In genomic region chr6:139597781-139598368, GRCh38 we compare ENCODE assay signal across 9 cellular contexts.
A peak's percentile ranks its signal among the peaks of the same experiment; 100 is the strongest.
DNase-seq lines count a peak whose midpoint lies in the region; ATAC-seq, FAIRE-seq and TF ChIP-seq lines count a peak whose summit lies in the region.
"Had no signal": no experiment of that assay in that cellular context is flagged by ENCODE, and none has a peak within 500 bp of the region (broad histone marks: within the 10 kb centered on the region; RNA-seq: fewer than 3 reads in every experiment).

No MANE protein-coding gene starts in this region.

- no peaks in the 10 kb centered on the region for H3K79me1 ChIP-seq in IMR-90 (ENCODE audit: low read depth in 1 of 2, low read length in 2 of 2)

- dilution Hi-C loops in IMR-90 (cut with HindIII; ENCODE audit: low sequenced_read_pairs, unreplicated experiment): no loop called here

- 0 out of 2 replicates have a peak overlapping the region, but pooled peaks have one; percentile 21 for H2AK5ac ChIP-seq in IMR-90 (ENCODE audit: low read depth, low read length)

- ATAC-seq in IMR-90 (ENCODE audit: low read depth) (peak; percentile 91), right lobe of liver (peak; percentile 92 to 97 (median 94)), thoracic aorta (ENCODE audit: insufficient number of reproducible peaks, low FRiP score, low read depth) (peak; percentile 69), HG03175 (IDR thresholded peaks at IDR 0.05; ENCODE audit: unreplicated experiment) (no peak), GM18909 (IDR thresholded peaks at IDR 0.05; ENCODE audit: poor library complexity, unreplicated experiment) (no peak)

- peak overlapping the region; percentile 35 for H4K5ac ChIP-seq in IMR-90 (ENCODE audit: low read depth, low read length)

- peak overlapping the region; percentile 58 for H2BK20ac ChIP-seq in IMR-90 (ENCODE audit: low read depth, low read length)

- H2AK9ac ChIP-seq in IMR-90 (replicated peaks; ENCODE audit: low read depth, low read length, poor library complexity): no peak overlapping the region

- peak overlapping the region; percentile 53 for H3K56ac ChIP-seq in IMR-90 (ENCODE audit: extremely low read depth, insufficient read depth, low read length)

- H3K36me3 ChIP-seq in IMR-90 (ENCODE audit: control insufficient read depth, insufficient read depth, low read length): no peaks in the 10 kb centered on the region
- H3K36me3 ChIP-seq in bronchial epithelial cell (ENCODE audit: control insufficient read depth, insufficient read depth, low read length): no peaks in the 10 kb centered on the region
- no peaks in the 10 kb centered on the region for H3K36me3 ChIP-seq in right lobe of liver
- H3K36me3 ChIP-seq in thoracic aorta: no peaks in the 10 kb centered on the region

- H3K4me2 ChIP-seq in IMR-90 (ENCODE audit: low read depth, low read length): peak overlapping the region; percentile 37

- DNase-seq in IMR-90 (peak; percentile 98), bronchial epithelial cell (ENCODE audit: low read depth) (peak; percentile 72), right lobe of liver (peak; percentile 65 to 82 (median 75)), thoracic aorta (ENCODE audit: low spot score) (peak; percentile 43), GM12891 (ENCODE audit: insufficient read length, low spot score) (no peak)
- DNase-seq in activated CD4-positive, alpha-beta T cell treated with anti-CD3 and anti-CD28 coated beads, Interleukin-2, amount 10 ng/mL, durations not matched to agents 7 days and 5 days: no peak

- H3K23ac ChIP-seq in IMR-90 (ENCODE audit: low read depth, low read length): peak overlapping the region; percentile 5; the same call in 1 of the 2 replicates

- H3K9me3 ChIP-seq in IMR-90 (ENCODE audit: control insufficient read depth, insufficient read depth, low read length) (no peaks in the 10 kb centered on the region), right lobe of liver (no peaks in the 10 kb centered on the region), thoracic aorta (no peaks in the 10 kb centered on the region)

- H3K27ac ChIP-seq in IMR-90 (ENCODE audit: insufficient read depth, low read length) (peak overlapping the region; percentile 95), right lobe of liver (peak overlapping the region; percentile 14 to 76 (median 60)), thoracic aorta (peak overlapping the region; percentile 72 to 76)

- peaks cover 2% of the 10 kb centered on the region for H3K4me1 Mint-ChIP-seq in activated CD4-positive, alpha-beta T cell treated with anti-CD3 and anti-CD28 coated beads, Interleukin-2, amount 10 ng/mL, durations not matched to agents 7 days and 5 days

- H3K4me3 Mint-ChIP-seq in activated CD4-positive, alpha-beta T cell treated with anti-CD3 and anti-CD28 coated beads, Interleukin-2, amount 10 ng/mL, durations not matched to agents 7 days and 5 days: no peak overlapping the region
- H3K4me3 Mint-ChIP-seq: activated naive CD8-positive, alpha-beta T cell had no signal

- H3K27me3 Mint-ChIP-seq in activated CD4-positive, alpha-beta T cell treated with anti-CD3 and anti-CD28 coated beads, Interleukin-2, amount 10 ng/mL, durations not matched to agents 7 days and 5 days: no peaks in the 10 kb centered on the region

- in situ Hi-C loops in IMR-90 (cut with MboI; ENCODE audit: low sequenced_read_pairs): loop anchor here (5.0 to 10.0 kb wide), 2 partner anchors 226 to 457 kb away; partner anchors contain the start of gene CITED2

- H3K14ac ChIP-seq in IMR-90 (replicated peaks; ENCODE audit: low read depth, low read length): peak overlapping the region; percentile 11; the same call in 1 of the 2 replicates

- H4K8ac ChIP-seq in IMR-90 (ENCODE audit: low read depth in 2 of 2, low read length in 2 of 2): peak overlapping the region; percentile 50 to 62

- no CpG with 5 or more reads among the region's 6 CpGs for WGBS in IMR-90 (ENCODE audit: extremely low coverage in 2 of 2, insufficient read length in 1 of 2), 2 experiments
- 20% methylated on average over 5 of the region's 6 CpGs for WGBS in right lobe of liver (ENCODE audit: insufficient coverage, low coverage, low lambda C conversion rate, missing lambda C conversion rate)

- BruUV-seq in IMR-90 (replicated peaks; lab: Mats Ljungman, UMichigan): no TSS peak

- H2BK15ac ChIP-seq in IMR-90 (ENCODE audit: low read depth, low read length): peak overlapping the region; percentile 55; the same call in 2 of the 3 replicates

- peak overlapping the region; percentile 97 for H3K18ac ChIP-seq in IMR-90 (ENCODE audit: low read depth, low read length)

- intact Hi-C loops in IMR-90 (cut with micrococcal nuclease): loop anchor here (1.0 to 10.0 kb wide), 8 partner anchors 20 to 464 kb away; no protein-coding TSS in a partner anchor
- intact Hi-C loops in right lobe of liver (cut with DNase I): no loop called here

- TF ChIP-seq POLR2A in IMR-90 (IDR thresholded peaks at IDR 0.05; ENCODE audit: low read depth, low read length) (no peak; the same call in 1 of the 2 replicates), right lobe of liver (IDR thresholded peaks at IDR 0.05) (no peak), GM12891 (IDR thresholded peaks at IDR 0.05; ENCODE audit: low read depth, low read length) (no peak)

- peak overlapping the region; percentile 77 for H2BK120ac ChIP-seq in IMR-90 (ENCODE audit: low read depth, low read length)

- TF ChIP-seq CTCF in IMR-90 (conservative IDR thresholded peaks at IDR 0.05; ENCODE audit: low read depth, low read length) (no peak), bronchial epithelial cell (IDR thresholded peaks at IDR 0.05; ENCODE audit: insufficient read depth, low read length, severe bottlenecking) (no peak), right lobe of liver (IDR thresholded peaks at IDR 0.05) (no peak), thoracic aorta (IDR thresholded peaks at IDR 0.05) (no peak)

- TF ChIP-seq RAD21 in IMR-90 (IDR thresholded peaks at IDR 0.05; ENCODE audit: low read length): peak; percentile 16; the same call in 1 of the 2 replicates

- H3K4me3 ChIP-seq in IMR-90 (ENCODE audit: insufficient read depth, low read depth, low read length): no peak overlapping the region
- H3K4me3 ChIP-seq in bronchial epithelial cell (ENCODE audit: low read depth, low read length): no peak overlapping the region
- no peak overlapping the region for H3K4me3 ChIP-seq in right lobe of liver
- H3K4me3 ChIP-seq in thoracic aorta: peak overlapping the region; percentile 38

- no peak overlapping the region for H2AFZ ChIP-seq in IMR-90 (replicated peaks; ENCODE audit: low read length, poor library complexity)

- H3K27me3 ChIP-seq in IMR-90 (ENCODE audit: control insufficient read depth, insufficient read depth, low read length) (no peaks in the 10 kb centered on the region), bronchial epithelial cell (ENCODE audit: control insufficient read depth, insufficient read depth, low read length) (no peaks in the 10 kb centered on the region), right lobe of liver (no peaks in the 10 kb centered on the region), thoracic aorta (replicated peaks; ENCODE audit: insufficient read depth) (no peaks in the 10 kb centered on the region)

- H4K91ac ChIP-seq in IMR-90 (ENCODE audit: insufficient read depth, low read depth, low read length): peak overlapping the region; percentile 76

- no peaks in the 10 kb centered on the region for H3K36me3 Mint-ChIP-seq in activated CD4-positive, alpha-beta T cell treated with anti-CD3 and anti-CD28 coated beads, Interleukin-2, amount 10 ng/mL, durations not matched to agents 7 days and 5 days (ENCODE audit: low read depth)
- H3K36me3 Mint-ChIP-seq: activated naive CD8-positive, alpha-beta T cell had no signal

- H3K4me1 ChIP-seq in IMR-90 (ENCODE audit: control insufficient read depth, insufficient read depth, low read length) (peaks cover 10% of the 10 kb centered on the region), right lobe of liver (peaks cover 0 to 21% (median 10%) of the 10 kb centered on the region in 4 donors), thoracic aorta (ENCODE audit: control insufficient read depth in 1 of 2, low read depth in 2 of 2) (peaks cover 13 to 56% of the 10 kb centered on the region in 2 donors)

- peak overlapping the region; percentile 49 for H3K9ac ChIP-seq in IMR-90 (ENCODE audit: low read depth, low read length)

- H3K4ac ChIP-seq in IMR-90 (ENCODE audit: low read depth, low read length): peak overlapping the region; percentile 54; the same call in 1 of the 2 replicates

- H3K27ac Mint-ChIP-seq in activated CD4-positive, alpha-beta T cell treated with anti-CD3 and anti-CD28 coated beads, Interleukin-2, amount 10 ng/mL, durations not matched to agents 7 days and 5 days: no peak overlapping the region
- H3K27ac Mint-ChIP-seq: activated naive CD8-positive, alpha-beta T cell had no signal

- CTCF ChIA-PET in IMR-90 (lab: Yijun Ruan, JAX): interaction anchor here (0.7 to 1.3 kb wide), 3 partner anchors 9 to 181 kb away, joined by 3 to 8 read pairs (median 5); no protein-coding TSS in a partner anchor
- CTCF ChIA-PET in activated CD4-positive, alpha-beta T cell treated with anti-CD3 and anti-CD28 coated beads, Interleukin-2, amount 10 ng/mL, durations not matched to agents 7 days and 5 days (lab: Charles Lee): interaction anchor here (0.9 kb wide), 1 partner anchor 77 kb away, joined by 6 read pairs; no protein-coding TSS in a partner anchor

- H4K20me1 ChIP-seq in IMR-90 (ENCODE audit: insufficient read depth, low read length): no peaks in the 10 kb centered on the region

- no peaks in the 10 kb centered on the region for H3K9me1 ChIP-seq in IMR-90 (ENCODE audit: insufficient read depth, low read length)

- H3K9me3 Mint-ChIP-seq in activated CD4-positive, alpha-beta T cell treated with anti-CD3 and anti-CD28 coated beads, Interleukin-2, amount 10 ng/mL, durations not matched to agents 7 days and 5 days: no peaks in the 10 kb centered on the region

- peak overlapping the region; percentile 93 for H2BK5ac ChIP-seq in IMR-90 (ENCODE audit: low read depth, low read length, poor library complexity, severe bottlenecking)

- FAIRE-seq in bronchial epithelial cell (lab: Jason Lieb, UNC): no peak
- FAIRE-seq in GM12891 (lab: Jason Lieb, UNC): no peak

- POLR2A ChIA-PET in IMR-90 (lab: Charles Lee; ENCODE audit: unreplicated experiment): interaction anchor here (0.6 to 2.0 kb wide), 5 partner anchors 9 to 227 kb away, joined by 3 to 12 read pairs (median 6); partner anchors contain the start of gene CITED2
- POLR2A ChIA-PET in activated CD4-positive, alpha-beta T cell treated with anti-CD3 and anti-CD28 coated beads, Interleukin-2, amount 10 ng/mL, durations not matched to agents 7 days and 5 days (lab: Charles Lee): interaction anchor here (0.7 kb wide), 1 partner anchor 167 kb away, joined by 13 read pairs; no protein-coding TSS in a partner anchor

TF ChIP-seq in IMR-90, 13 proteins besides CTCF, POLR2A, EP300 and RAD21 (continues in another document):
- TF ChIP-seq RFX5 (IDR thresholded peaks at IDR 0.05; ENCODE audit: low read depth, low read length) (peak; percentile 93), RCOR1 (IDR thresholded peaks at IDR 0.05; ENCODE audit: insufficient replicate concordance, low read length) (peak; percentile 65)

TF ChIP-seq in GM12891, 5 proteins besides CTCF, POLR2A, EP300 and RAD21 (continues in another document):
- TF ChIP-seq POU2F2 (IDR thresholded peaks at IDR 0.05; ENCODE audit: low read depth, low read length) (no peak), TAF1 (IDR thresholded peaks at IDR 0.05; ENCODE audit: low read depth, low read length) (no peak), SPI1 (IDR thresholded peaks at IDR 0.05; ENCODE audit: low read depth, low read length) (no peak), POLR2AphosphoS5 (IDR thresholded peaks at IDR 0.05; ENCODE audit: low read depth, low read length) (no peak)

Comparison
In these comparisons a context has a peak if more than half of its experiments do, and no peak if none do; other contexts are left out.
1. ATAC-seq: peak in IMR-90 (single experiment), right lobe of liver (4 of 4) and thoracic aorta (single experiment); none in HG03175 (single experiment) and GM18909 (single experiment).
2. DNase-seq: peak in IMR-90 (single experiment), bronchial epithelial cell (single experiment), right lobe of liver (3 of 3) and thoracic aorta (single experiment); none in GM12891 (single experiment) and activated CD4-positive, alpha-beta T cell treated with anti-CD3 and anti-CD28 coated beads, Interleukin-2, amount 10 ng/mL, durations not matched to agents 7 days and 5 days (single experiment).
3. Peak in every context shown above with its lines, with median percentiles within 50 percentile points of each other: H3K27ac ChIP-seq.